ENCODE assay signal across 1 cellular context in the genomic region with DNA sequence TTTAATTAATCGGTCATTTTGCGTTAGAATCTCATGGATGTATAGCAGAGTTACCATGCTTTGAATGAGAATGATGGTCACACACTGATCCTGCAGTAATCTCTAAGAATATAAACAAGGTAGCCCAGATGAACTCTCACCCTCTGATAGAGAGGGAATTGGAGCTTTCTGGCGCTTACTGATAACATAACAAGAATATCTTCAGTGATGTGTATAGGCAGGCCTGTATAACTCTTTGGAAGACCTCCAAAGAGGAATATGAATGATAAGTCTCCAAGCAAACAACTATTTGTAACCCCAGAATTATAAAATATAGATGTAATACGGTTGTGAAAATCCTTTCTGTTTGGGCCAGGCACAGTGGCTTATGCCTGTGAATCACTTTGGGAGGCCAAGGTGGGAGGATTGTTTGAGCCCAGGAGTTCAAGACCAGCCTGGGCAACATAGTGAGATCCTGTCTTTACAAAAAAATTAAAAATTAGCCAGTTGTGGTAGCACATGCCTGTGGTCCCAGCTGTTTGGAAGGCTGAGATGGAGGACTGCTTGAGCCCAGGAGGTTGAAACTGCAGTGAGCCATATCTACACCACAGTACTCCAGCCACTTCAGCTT.
A peak's percentile ranks its signal among the peaks of the same experiment; 100 is the strongest.
TF ChIP-seq lines count a peak whose summit lies in the region.

No MANE protein-coding gene starts in this region.

TF ChIP-seq in K562, 482 proteins besides CTCF, POLR2A, EP300 and RAD21 (continued from another document and continues in another):
- TF ChIP-seq, protein P1, sequence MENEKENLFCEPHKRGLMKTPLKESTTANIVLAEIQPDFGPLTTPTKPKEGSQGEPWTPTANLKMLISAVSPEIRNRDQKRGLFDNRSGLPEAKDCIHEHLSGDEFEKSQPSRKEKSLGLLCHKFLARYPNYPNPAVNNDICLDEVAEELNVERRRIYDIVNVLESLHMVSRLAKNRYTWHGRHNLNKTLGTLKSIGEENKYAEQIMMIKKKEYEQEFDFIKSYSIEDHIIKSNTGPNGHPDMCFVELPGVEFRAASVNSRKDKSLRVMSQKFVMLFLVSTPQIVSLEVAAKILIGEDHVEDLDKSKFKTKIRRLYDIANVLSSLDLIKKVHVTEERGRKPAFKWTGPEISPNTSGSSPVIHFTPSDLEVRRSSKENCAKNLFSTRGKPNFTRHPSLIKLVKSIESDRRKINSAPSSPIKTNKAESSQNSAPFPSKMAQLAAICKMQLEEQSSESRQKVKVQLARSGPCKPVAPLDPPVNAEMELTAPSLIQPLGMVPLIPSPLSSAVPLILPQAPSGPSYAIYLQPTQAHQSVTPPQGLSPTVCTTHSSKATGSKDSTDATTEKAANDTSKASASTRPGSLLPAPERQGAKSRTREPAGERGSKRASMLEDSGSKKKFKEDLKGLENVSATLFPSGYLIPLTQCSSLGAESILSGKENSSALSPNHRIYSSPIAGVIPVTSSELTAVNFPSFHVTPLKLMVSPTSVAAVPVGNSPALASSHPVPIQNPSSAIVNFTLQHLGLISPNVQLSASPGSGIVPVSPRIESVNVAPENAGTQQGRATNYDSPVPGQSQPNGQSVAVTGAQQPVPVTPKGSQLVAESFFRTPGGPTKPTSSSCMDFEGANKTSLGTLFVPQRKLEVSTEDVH (IDR thresholded peaks at IDR 0.05; ENCODE audit: low read depth, partially characterized antibody), result no peak
- TF ChIP-seq ELF1 (tag; IDR thresholded peaks at IDR 0.05) (no peak), DACH1 (IDR thresholded peaks at IDR 0.05; ENCODE audit: partially characterized antibody) (no peak), MEIS2 (IDR thresholded peaks at IDR 0.05; ENCODE audit: partially characterized antibody) (peak; percentile 41), NCOR1 (IDR thresholded peaks at IDR 0.05) (peak; percentile 85), HDAC3 (IDR thresholded peaks at IDR 0.05; ENCODE audit: borderline replicate concordance, partially characterized antibody) (no peak), TRIM28 (IDR thresholded peaks at IDR 0.05) (no peak), ZNF609 (CRISPR knock-in tag; IDR thresholded peaks at IDR 0.05; ENCODE audit: borderline replicate concordance) (no peak), KDM5B (IDR thresholded peaks at IDR 0.05; ENCODE audit: insufficient replicate concordance, low read depth, low read length) (no peak), RHOXF2B (CRISPR knock-in tag; conservative IDR thresholded peaks at IDR 0.05) (no peak), HNRNPLL (IDR thresholded peaks at IDR 0.05; ENCODE audit: low read depth, low read length, poor library complexity, severe bottlenecking) (no peak), ARID1B (IDR thresholded peaks at IDR 0.05) (peak; percentile 93), TAF7 (tag; IDR thresholded peaks at IDR 0.05) (no peak), SREBF2 (CRISPR knock-in tag; IDR thresholded peaks at IDR 0.05) (no peak), SOX6 (IDR thresholded peaks at IDR 0.05) (peak; percentile 81), TCF3 (CRISPR knock-in tag; IDR thresholded peaks at IDR 0.05) (peak; percentile 91), DDX20 (tag; IDR thresholded peaks at IDR 0.05; ENCODE audit: low read depth) (no peak), ZBTB34 (CRISPR knock-in tag; IDR thresholded peaks at IDR 0.05) (no peak), CSDE1 (IDR thresholded peaks at IDR 0.05) (no peak), BDP1 (IDR thresholded peaks at IDR 0.05; ENCODE audit: insufficient read depth, insufficient read length) (no peak), RAD51 (IDR thresholded peaks at IDR 0.05; ENCODE audit: borderline replicate concordance, low read depth) (no peak), ATF1 (CRISPR knock-in tag; IDR thresholded peaks at IDR 0.05) (no peak), ATF1 (tag; IDR thresholded peaks at IDR 0.05) (peak; percentile 12; the same call in 1 of the 2 replicates), PHB (CRISPR knock-in tag; IDR thresholded peaks at IDR 0.05) (no peak), ZFP36 (IDR thresholded peaks at IDR 0.05; ENCODE audit: low read depth, low read length, partially characterized antibody) (no peak), MCM7 (IDR thresholded peaks at IDR 0.05) (no peak), NR2F6 (CRISPR knock-in tag; IDR thresholded peaks at IDR 0.05) (no peak), ZNF232 (CRISPR knock-in tag; IDR thresholded peaks at IDR 0.05) (no peak), SRF (CRISPR knock-in tag; IDR thresholded peaks at IDR 0.05) (no peak), MTA2 (IDR thresholded peaks at IDR 0.05; ENCODE audit: low read depth) (peak; percentile 73), ZNF280A (IDR thresholded peaks at IDR 0.05; ENCODE audit: low read depth, partially characterized antibody) (no peak), YY1 (IDR thresholded peaks at IDR 0.05; ENCODE audit: borderline replicate concordance in 1 of 3, control insufficient read depth in 1 of 3, extremely low read depth in 1 of 3, insufficient read depth in 3 of 3, insufficient read length in 1 of 3, insufficient replicate concordance in 2 of 3, low read depth in 1 of 3, low read length in 2 of 3) (no peak), HLTF (IDR thresholded peaks at IDR 0.05) (no peak), THRAP3 (IDR thresholded peaks at IDR 0.05; ENCODE audit: borderline replicate concordance) (no peak), HDAC2 (IDR thresholded peaks at IDR 0.05) (0 out of 2 replicates have a peak, but pooled peaks have one; percentile 55), ZNF143 (CRISPR knock-in tag; IDR thresholded peaks at IDR 0.05) (no peak), STAG1 (CRISPR knock-in tag; IDR thresholded peaks at IDR 0.05; ENCODE audit: borderline replicate concordance) (no peak), U2AF2 (optimal IDR thresholded peaks at IDR 0.05; ENCODE audit: low read depth, low read length) (no peak), SAFB (IDR thresholded peaks at IDR 0.05; ENCODE audit: borderline replicate concordance, low read depth, low read length) (no peak), NFATC3 (IDR thresholded peaks at IDR 0.05) (no peak), ASH1L (IDR thresholded peaks at IDR 0.05; ENCODE audit: borderline replicate concordance, low read depth, partially characterized antibody) (no peak), NFYB (IDR thresholded peaks at IDR 0.05; ENCODE audit: extremely low read depth, insufficient read length) (no peak), OTX1 (CRISPR knock-in tag; IDR thresholded peaks at IDR 0.05) (no peak)
- TF ChIP-seq, protein P2, sequence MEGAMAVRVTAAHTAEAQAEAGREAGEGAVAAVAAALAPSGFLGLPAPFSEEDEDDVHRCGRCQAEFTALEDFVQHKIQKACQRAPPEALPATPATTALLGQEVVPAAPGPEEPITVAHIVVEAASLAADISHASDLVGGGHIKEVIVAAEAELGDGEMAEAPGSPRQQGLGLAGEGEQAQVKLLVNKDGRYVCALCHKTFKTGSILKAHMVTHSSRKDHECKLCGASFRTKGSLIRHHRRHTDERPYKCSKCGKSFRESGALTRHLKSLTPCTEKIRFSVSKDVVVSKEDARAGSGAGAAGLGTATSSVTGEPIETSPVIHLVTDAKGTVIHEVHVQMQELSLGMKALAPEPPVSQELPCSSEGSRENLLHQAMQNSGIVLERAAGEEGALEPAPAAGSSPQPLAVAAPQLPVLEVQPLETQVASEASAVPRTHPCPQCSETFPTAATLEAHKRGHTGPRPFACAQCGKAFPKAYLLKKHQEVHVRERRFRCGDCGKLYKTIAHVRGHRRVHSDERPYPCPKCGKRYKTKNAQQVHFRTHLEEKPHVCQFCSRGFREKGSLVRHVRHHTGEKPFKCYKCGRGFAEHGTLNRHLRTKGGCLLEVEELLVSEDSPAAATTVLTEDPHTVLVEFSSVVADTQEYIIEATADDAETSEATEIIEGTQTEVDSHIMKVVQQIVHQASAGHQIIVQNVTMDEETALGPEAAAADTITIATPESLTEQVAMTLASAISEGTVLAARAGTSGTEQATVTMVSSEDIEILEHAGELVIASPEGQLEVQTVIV (CRISPR knock-in tag; IDR thresholded peaks at IDR 0.05; ENCODE audit: borderline replicate concordance), result no peak
- TF ChIP-seq, protein P3, sequence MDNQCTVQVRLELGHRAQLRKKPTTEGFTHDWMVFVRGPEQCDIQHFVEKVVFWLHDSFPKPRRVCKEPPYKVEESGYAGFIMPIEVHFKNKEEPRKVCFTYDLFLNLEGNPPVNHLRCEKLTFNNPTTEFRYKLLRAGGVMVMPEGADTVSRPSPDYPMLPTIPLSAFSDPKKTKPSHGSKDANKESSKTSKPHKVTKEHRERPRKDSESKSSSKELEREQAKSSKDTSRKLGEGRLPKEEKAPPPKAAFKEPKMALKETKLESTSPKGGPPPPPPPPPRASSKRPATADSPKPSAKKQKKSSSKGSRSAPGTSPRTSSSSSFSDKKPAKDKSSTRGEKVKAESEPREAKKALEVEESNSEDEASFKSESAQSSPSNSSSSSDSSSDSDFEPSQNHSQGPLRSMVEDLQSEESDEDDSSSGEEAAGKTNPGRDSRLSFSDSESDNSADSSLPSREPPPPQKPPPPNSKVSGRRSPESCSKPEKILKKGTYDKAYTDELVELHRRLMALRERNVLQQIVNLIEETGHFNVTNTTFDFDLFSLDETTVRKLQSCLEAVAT (IDR thresholded peaks at IDR 0.05), result no peak
- TF ChIP-seq, protein P4, sequence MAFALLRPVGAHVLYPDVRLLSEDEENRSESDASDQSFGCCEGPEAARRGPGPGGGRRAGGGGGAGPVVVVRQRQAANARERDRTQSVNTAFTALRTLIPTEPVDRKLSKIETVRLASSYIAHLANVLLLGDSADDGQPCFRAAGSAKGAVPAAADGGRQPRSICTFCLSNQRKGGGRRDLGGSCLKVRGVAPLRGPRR (CRISPR knock-in tag; IDR thresholded peaks at IDR 0.05), result no peak
- TF ChIP-seq, protein P5, sequence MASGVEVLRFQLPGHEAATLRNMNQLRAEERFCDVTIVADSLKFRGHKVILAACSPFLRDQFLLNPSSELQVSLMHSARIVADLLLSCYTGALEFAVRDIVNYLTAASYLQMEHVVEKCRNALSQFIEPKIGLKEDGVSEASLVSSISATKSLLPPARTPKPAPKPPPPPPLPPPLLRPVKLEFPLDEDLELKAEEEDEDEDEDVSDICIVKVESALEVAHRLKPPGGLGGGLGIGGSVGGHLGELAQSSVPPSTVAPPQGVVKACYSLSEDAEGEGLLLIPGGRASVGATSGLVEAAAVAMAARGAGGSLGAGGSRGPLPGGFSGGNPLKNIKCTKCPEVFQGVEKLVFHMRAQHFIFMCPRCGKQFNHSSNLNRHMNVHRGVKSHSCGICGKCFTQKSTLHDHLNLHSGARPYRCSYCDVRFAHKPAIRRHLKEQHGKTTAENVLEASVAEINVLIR (CRISPR knock-in tag; IDR thresholded peaks at IDR 0.05), result no peak
- TF ChIP-seq, protein P6, sequence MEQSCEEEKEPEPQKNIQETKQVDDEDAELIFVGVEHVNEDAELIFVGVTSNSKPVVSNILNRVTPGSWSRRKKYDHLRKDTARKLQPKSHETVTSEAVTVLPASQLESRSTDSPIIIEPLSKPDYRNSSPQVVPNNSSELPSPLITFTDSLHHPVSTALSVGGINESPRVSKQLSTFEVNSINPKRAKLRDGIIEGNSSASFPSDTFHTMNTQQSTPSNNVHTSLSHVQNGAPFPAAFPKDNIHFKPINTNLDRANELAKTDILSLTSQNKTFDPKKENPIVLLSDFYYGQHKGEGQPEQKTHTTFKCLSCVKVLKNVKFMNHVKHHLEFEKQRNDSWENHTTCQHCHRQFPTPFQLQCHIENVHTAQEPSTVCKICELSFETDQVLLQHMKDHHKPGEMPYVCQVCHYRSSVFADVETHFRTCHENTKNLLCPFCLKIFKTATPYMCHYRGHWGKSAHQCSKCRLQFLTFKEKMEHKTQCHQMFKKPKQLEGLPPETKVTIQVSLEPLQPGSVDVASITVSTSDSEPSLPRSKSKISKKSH (CRISPR knock-in tag; IDR thresholded peaks at IDR 0.05), result no peak
